Comparison of ENCODE assay signal across 1 cellular context in the genomic region with DNA sequence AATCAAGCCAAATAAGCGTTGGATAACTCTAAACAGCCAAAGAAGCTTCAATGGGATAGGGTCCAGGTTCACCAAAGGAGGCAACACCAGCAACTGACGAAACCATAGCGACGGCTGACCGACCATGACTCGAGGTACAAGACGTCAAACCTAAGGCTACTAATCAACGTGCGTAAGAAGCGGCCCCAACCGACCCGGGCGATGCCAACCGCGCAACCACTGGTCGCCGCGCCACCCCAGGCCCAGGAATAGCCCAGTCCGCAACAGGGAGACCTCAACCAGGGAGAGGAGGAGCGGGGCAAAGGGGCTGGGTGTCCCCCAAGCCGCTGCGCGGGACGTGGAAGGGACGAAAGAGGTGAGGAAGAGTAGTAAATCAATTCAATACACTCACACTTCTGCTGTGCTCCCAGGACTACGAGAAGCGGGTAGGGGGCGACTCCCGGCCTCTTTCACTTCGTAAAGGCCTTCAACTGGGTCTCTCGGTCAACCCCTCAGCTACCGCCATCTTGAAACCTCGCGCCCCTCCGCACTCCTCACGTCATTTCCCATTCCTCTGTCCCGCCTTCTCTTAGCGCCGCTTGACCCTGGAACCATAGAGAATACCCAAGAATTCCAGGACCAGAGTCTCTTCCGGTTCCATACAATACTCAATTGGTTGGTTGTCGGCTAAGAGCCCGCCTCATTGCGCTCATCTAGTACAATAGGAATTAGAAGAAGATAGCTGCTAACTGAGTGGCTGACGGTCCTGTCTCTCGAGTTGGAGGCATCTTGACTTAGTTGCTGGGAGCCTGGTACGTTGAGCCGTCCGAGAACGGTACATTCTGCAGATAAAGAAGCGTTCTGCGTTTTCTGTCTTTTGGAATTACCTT.
TF ChIP-seq lines count a peak whose summit lies in the region.

A gene with protein sequence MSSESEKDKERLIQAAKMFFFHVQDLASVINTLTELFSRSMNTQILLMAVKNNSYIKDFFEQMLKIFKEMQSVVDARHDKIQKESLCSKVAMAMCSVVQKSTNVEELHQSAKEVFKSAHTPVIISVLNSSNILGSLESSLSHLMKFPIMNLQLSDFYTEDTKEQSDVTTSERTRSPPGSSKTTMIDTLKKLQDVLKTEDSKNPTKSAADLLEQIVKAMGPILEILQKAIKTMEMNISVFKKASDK (plus strand): TSS at position 710 of the 869 bp plus-strand sequence. CDS start 19,266 bp downstream, outside the sequence.
A gene (minus strand): TSS at position 518 of the 869 bp plus-strand sequence. CDS start 2,095 bp downstream, outside the sequence.

TF ChIP-seq in K562, 482 proteins besides CTCF, POLR2A, EP300 and RAD21 (continued from another document):
- TF ChIP-seq, protein P1, sequence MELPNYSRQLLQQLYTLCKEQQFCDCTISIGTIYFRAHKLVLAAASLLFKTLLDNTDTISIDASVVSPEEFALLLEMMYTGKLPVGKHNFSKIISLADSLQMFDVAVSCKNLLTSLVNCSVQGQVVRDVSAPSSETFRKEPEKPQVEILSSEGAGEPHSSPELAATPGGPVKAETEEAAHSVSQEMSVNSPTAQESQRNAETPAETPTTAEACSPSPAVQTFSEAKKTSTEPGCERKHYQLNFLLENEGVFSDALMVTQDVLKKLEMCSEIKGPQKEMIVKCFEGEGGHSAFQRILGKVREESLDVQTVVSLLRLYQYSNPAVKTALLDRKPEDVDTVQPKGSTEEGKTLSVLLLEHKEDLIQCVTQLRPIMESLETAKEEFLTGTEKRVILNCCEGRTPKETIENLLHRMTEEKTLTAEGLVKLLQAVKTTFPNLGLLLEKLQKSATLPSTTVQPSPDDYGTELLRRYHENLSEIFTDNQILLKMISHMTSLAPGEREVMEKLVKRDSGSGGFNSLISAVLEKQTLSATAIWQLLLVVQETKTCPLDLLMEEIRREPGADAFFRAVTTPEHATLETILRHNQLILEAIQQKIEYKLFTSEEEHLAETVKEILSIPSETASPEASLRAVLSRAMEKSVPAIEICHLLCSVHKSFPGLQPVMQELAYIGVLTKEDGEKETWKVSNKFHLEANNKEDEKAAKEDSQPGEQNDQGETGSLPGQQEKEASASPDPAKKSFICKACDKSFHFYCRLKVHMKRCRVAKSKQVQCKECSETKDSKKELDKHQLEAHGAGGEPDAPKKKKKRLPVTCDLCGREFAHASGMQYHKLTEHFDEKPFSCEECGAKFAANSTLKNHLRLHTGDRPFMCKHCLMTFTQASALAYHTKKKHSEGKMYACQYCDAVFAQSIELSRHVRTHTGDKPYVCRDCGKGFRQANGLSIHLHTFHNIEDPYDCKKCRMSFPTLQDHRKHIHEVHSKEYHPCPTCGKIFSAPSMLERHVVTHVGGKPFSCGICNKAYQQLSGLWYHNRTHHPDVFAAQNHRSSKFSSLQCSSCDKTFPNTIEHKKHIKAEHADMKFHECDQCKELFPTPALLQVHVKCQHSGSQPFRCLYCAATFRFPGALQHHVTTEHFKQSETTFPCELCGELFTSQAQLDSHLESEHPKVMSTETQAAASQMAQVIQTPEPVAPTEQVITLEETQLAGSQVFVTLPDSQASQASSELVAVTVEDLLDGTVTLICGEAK (IDR thresholded peaks at IDR 0.05): peak; percentile 92
- TF ChIP-seq, protein P1 (CRISPR knock-in tag; IDR thresholded peaks at IDR 0.05): no peak
- TF ChIP-seq HOXB6 (CRISPR knock-in tag; IDR thresholded peaks at IDR 0.05; ENCODE audit: borderline replicate concordance) (no peak), TAF9B (IDR thresholded peaks at IDR 0.05; ENCODE audit: partially characterized antibody) (peak; percentile 77), NFYB (IDR thresholded peaks at IDR 0.05; ENCODE audit: extremely low read depth, insufficient read length) (peak; percentile 79), YY1 (IDR thresholded peaks at IDR 0.05; ENCODE audit: borderline replicate concordance in 1 of 3, control insufficient read depth in 1 of 3, extremely low read depth in 1 of 3, insufficient read depth in 3 of 3, insufficient read length in 1 of 3, insufficient replicate concordance in 2 of 3, low read depth in 1 of 3, low read length in 2 of 3) (peak; percentile 65 to 94 (median 89)), FOS (IDR thresholded peaks at IDR 0.05; ENCODE audit: extremely low read depth, insufficient read length) (peak; percentile 70), TEAD4 (IDR thresholded peaks at IDR 0.05; ENCODE audit: low read length) (peak; percentile 73), TEAD4 (CRISPR knock-in tag; IDR thresholded peaks at IDR 0.05; ENCODE audit: borderline replicate concordance) (no peak), ZFX (CRISPR knock-in tag; IDR thresholded peaks at IDR 0.05) (peak; percentile 89), NFRKB (IDR thresholded peaks at IDR 0.05; ENCODE audit: low read depth) (peak; percentile 78), TAF1 (IDR thresholded peaks at IDR 0.05; ENCODE audit: control insufficient read depth, extremely low read depth, insufficient read depth, low read length, severe bottlenecking) (peak; percentile 88), MBD2 (IDR thresholded peaks at IDR 0.05; ENCODE audit: borderline replicate concordance, low read depth) (peak; percentile 55; the same call in 1 of the 2 replicates), NRF1 (conservative IDR thresholded peaks at IDR 0.05 in 1 of 2, IDR thresholded peaks at IDR 0.05 in 1 of 2) (peak in 1 of 2 experiments; percentile 45; a peak in 2 of 4 replicates), ESRRA (IDR thresholded peaks at IDR 0.05; ENCODE audit: borderline replicate concordance, low read depth) (peak; percentile 29; the same call in 1 of the 2 replicates), ATF7 (IDR thresholded peaks at IDR 0.05) (peak; percentile 64)
- TF ChIP-seq, protein P2, sequence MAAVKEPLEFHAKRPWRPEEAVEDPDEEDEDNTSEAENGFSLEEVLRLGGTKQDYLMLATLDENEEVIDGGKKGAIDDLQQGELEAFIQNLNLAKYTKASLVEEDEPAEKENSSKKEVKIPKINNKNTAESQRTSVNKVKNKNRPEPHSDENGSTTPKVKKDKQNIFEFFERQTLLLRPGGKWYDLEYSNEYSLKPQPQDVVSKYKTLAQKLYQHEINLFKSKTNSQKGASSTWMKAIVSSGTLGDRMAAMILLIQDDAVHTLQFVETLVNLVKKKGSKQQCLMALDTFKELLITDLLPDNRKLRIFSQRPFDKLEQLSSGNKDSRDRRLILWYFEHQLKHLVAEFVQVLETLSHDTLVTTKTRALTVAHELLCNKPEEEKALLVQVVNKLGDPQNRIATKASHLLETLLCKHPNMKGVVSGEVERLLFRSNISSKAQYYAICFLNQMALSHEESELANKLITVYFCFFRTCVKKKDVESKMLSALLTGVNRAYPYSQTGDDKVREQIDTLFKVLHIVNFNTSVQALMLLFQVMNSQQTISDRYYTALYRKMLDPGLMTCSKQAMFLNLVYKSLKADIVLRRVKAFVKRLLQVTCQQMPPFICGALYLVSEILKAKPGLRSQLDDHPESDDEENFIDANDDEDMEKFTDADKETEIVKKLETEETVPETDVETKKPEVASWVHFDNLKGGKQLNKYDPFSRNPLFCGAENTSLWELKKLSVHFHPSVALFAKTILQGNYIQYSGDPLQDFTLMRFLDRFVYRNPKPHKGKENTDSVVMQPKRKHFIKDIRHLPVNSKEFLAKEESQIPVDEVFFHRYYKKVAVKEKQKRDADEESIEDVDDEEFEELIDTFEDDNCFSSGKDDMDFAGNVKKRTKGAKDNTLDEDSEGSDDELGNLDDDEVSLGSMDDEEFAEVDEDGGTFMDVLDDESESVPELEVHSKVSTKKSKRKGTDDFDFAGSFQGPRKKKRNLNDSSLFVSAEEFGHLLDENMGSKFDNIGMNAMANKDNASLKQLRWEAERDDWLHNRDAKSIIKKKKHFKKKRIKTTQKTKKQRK (IDR thresholded peaks at IDR 0.05; ENCODE audit: borderline replicate concordance, low read depth, low read length): peak; percentile 67; the same call in 1 of the 2 replicates
- TF ChIP-seq, protein P3, sequence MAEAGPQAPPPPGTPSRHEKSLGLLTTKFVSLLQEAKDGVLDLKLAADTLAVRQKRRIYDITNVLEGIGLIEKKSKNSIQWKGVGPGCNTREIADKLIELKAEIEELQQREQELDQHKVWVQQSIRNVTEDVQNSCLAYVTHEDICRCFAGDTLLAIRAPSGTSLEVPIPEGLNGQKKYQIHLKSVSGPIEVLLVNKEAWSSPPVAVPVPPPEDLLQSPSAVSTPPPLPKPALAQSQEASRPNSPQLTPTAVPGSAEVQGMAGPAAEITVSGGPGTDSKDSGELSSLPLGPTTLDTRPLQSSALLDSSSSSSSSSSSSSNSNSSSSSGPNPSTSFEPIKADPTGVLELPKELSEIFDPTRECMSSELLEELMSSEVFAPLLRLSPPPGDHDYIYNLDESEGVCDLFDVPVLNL (CRISPR knock-in tag; IDR thresholded peaks at IDR 0.05; ENCODE audit: low read depth): no peak
- TF ChIP-seq, protein P4, sequence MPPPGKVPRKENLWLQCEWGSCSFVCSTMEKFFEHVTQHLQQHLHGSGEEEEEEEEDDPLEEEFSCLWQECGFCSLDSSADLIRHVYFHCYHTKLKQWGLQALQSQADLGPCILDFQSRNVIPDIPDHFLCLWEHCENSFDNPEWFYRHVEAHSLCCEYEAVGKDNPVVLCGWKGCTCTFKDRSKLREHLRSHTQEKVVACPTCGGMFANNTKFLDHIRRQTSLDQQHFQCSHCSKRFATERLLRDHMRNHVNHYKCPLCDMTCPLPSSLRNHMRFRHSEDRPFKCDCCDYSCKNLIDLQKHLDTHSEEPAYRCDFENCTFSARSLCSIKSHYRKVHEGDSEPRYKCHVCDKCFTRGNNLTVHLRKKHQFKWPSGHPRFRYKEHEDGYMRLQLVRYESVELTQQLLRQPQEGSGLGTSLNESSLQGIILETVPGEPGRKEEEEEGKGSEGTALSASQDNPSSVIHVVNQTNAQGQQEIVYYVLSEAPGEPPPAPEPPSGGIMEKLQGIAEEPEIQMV (tag; conservative IDR thresholded peaks at IDR 0.05; ENCODE audit: low read depth): no peak
